Comparison of ENCODE assay signal across 9 cellular contexts in genomic region chr1:156338180-156338973, GRCh38. TPM values are rescaled to one million over a fixed set of nuclear protein-coding genes. Genes with fewer than 3 reads are reported as not detected.
DNase-seq lines count a peak whose midpoint lies in the region; ATAC-seq, FAIRE-seq and TF ChIP-seq lines count a peak whose summit lies in the region.
"Had no signal": no experiment of that assay in that cellular context is flagged by ENCODE, and none has a peak within 500 bp of the region (broad histone marks: within the 10 kb centered on the region; RNA-seq: fewer than 3 reads in every experiment).

CCT3 (minus strand) TSS chr1:156338292; CDS start chr1:156338184, 108 bp downstream.
TSACC (plus strand) TSS chr1:156338526; CDS start chr1:156339758, 1,232 bp downstream.

- peak within 1 kb of the TSS; percentile 81 for H3K27ac ChIP-seq in keratinocyte (ENCODE audit: control insufficient read depth, insufficient read depth, low read length)

- H3K36me3 ChIP-seq in keratinocyte (ENCODE audit: control insufficient read depth in 2 of 2, extremely low read depth in 1 of 2, insufficient read depth in 2 of 2, low read length in 2 of 2), result peaks cover 15 to 23% of the 10 kb centered on the region in 2 experiments

- FAIRE-seq in keratinocyte (lab: Jason Lieb, UNC), result peak; percentile 90
- FAIRE-seq: colon had no signal

- peak within 1 kb of the TSS; percentile 72 to 100 (median 99) for H3K4me3 ChIP-seq in keratinocyte (ENCODE audit: control insufficient read depth in 2 of 3, extremely low read depth in 1 of 3, insufficient read depth in 2 of 3, low read depth in 1 of 3, low read length in 3 of 3)

- peaks cover 14% of the 10 kb centered on the region for H3K4me1 ChIP-seq in keratinocyte (ENCODE audit: control insufficient read depth, extremely low read depth, insufficient read depth, low read length)

- no peaks in the 10 kb centered on the region for H3K9me1 ChIP-seq in keratinocyte (ENCODE audit: control insufficient read depth, extremely low read depth, insufficient read depth, low read length)

- no peak for TF ChIP-seq CTCF in keratinocyte (optimal IDR thresholded peaks at IDR 0.05 in 1 of 3, IDR thresholded peaks at IDR 0.05 in 1 of 3, conservative IDR thresholded peaks at IDR 0.05 in 1 of 3; ENCODE audit: extremely low read depth in 1 of 3, insufficient read depth in 2 of 3, low read length in 3 of 3)

- H3K9me3 ChIP-seq in keratinocyte (ENCODE audit: control insufficient read depth, low read depth, low read length), result no peaks in the 10 kb centered on the region

- H3K9ac ChIP-seq in keratinocyte (ENCODE audit: control insufficient read depth, extremely low read depth, insufficient read depth, low read length), result peak within 1 kb of the TSS; percentile 94

- peak within 1 kb of the TSS; percentile 87 for H3K4me2 ChIP-seq in keratinocyte (ENCODE audit: control insufficient read depth, extremely low read depth, insufficient read depth, low read depth, low read length)

- peak; percentile 92 for ATAC-seq in HG03378 (IDR thresholded peaks at IDR 0.05; ENCODE audit: unreplicated experiment)

- DNase-seq in AML-193 (lab: John Stamatoyannopoulos, UW), result peak; percentile 98
- peak; percentile 100 for DNase-seq in NCI-H446 treated with DMSO at 0.1 percent for 48 hours (lab: John Stamatoyannopoulos, UW)
- peak; percentile 100 for DNase-seq in activated CD4-positive, CD25-positive, alpha-beta regulatory T cell treated with anti-CD3 and anti-CD28 coated beads, Interleukin-2, amount 50 U/mL, for 72 hours
- DNase-seq in cerebellum (ENCODE audit: low spot score), result peak; percentile 99
- peak; percentile 99 for DNase-seq in keratinocyte (ENCODE audit: low read depth, low spot score)
- DNase-seq in stimulated activated CD4-positive, alpha-beta T cell treated with anti-CD3 and anti-CD28 coated beads, Interleukin-12 subunit alpha, Interleukin-12 subunit beta, amount 100 ng/mL, for 48 hours (ENCODE audit: low read depth in 2 of 3, low spot score in 1 of 3), result peak; percentile 98 to 100 (median 99)

- peak; percentile 92 for TF ChIP-seq POLR2A in GM19099 (IDR thresholded peaks at IDR 0.05; ENCODE audit: extremely low read depth, insufficient read length, low read depth)

- H4K20me1 ChIP-seq in keratinocyte (ENCODE audit: control insufficient read depth, extremely low read depth, insufficient read depth, low read length), result no peaks in the 10 kb centered on the region

- H3K79me2 ChIP-seq in keratinocyte (ENCODE audit: control insufficient read depth, insufficient read depth, low read length), result peaks cover 47% of the 10 kb centered on the region

- no peaks in the 10 kb centered on the region for H3K27me3 ChIP-seq in keratinocyte (ENCODE audit: control insufficient read depth, extremely low read depth, insufficient read depth, low read length)

- peak within 1 kb of the TSS; percentile 88 for H2AFZ ChIP-seq in keratinocyte (ENCODE audit: control insufficient read depth, low read length)

- dilution Hi-C loops in keratinocyte (cut with MboI; ENCODE audit: extremely low pct_ligation_motif_present, low sequenced_read_pairs), result no loop called here

RNA-seq across cellular contexts. Expression of gene CCT3, which starts in this region (rescaled TPM):
- 162 TPM for total RNA-seq in cerebellum
- 477 to 530 TPM (median 499 TPM) in 3 replicates for polyA plus RNA-seq in keratinocyte
- 293 TPM for polyA plus RNA-seq in keratinocyte (2011; ENCODE audit: low read depth)
- polyA plus RNA-seq in keratinocyte (2011; cell fraction: cytosol; rRNA removed), result 417 and 488 TPM in 2 replicates
- polyA plus RNA-seq in keratinocyte (2011; cell fraction: nucleus; rRNA removed), result 403 and 419 TPM in 2 replicates
- polyA plus RNA-seq in keratinocyte (2012; ENCODE audit: low replicate concordance), result 202 and 377 TPM in 2 replicates
- 223 to 610 TPM (median 504 TPM) in 3 replicates for polyA minus RNA-seq in keratinocyte
- polyA minus RNA-seq in keratinocyte (2011; cell fraction: cytosol; rRNA and poly(A)+ RNA removed), result 421 TPM
- polyA minus RNA-seq in keratinocyte (2011; cell fraction: nucleus; rRNA and poly(A)+ RNA removed), result 194 and 327 TPM in 2 replicates

RNA-seq across cellular contexts. Expression of gene TSACC, which starts in this region (rescaled TPM):
- not detected for total RNA-seq in cerebellum
- polyA plus RNA-seq in keratinocyte, result 2.2 to 5.4 TPM (median 2.5 TPM) in 3 replicates
- polyA plus RNA-seq in keratinocyte (2011; ENCODE audit: low read depth), result 0.64 TPM
- polyA plus RNA-seq in keratinocyte (2011; cell fraction: cytosol; rRNA removed), result 4.9 and 6.2 TPM in 2 replicates
- polyA plus RNA-seq in keratinocyte (2011; cell fraction: nucleus; rRNA removed), result 2.3 and 2.4 TPM in 2 replicates
- 1.1 and 1.3 TPM in 2 replicates for polyA plus RNA-seq in keratinocyte (2012; ENCODE audit: low replicate concordance)
- 1.3 TPM in 1 of 3 replicates, not detected in the others for polyA minus RNA-seq in keratinocyte
- not detected for polyA minus RNA-seq in keratinocyte (2011; cell fraction: cytosol; rRNA and poly(A)+ RNA removed)
- polyA minus RNA-seq in keratinocyte (2011; cell fraction: nucleus; rRNA and poly(A)+ RNA removed), result not detected in 2 replicates

Comparison
In these comparisons a context has a peak if more than half of its experiments do, and no peak if none do; other contexts are left out.
1. Peak in every context shown above with its lines: DNase-seq, ATAC-seq, H3K4me3 ChIP-seq and H3K27ac ChIP-seq.